Comparison of ENCODE assay signal across 18 cellular contexts in genomic region chr16:92431-93339, GRCh38. TPM values are rescaled to one million over a fixed set of nuclear protein-coding genes. Genes with fewer than 3 reads are reported as not detected.
DNase-seq lines count a peak whose midpoint lies in the region; TF ChIP-seq lines count a peak whose summit lies in the region.
"Had no signal": no experiment of that assay in that cellular context is flagged by ENCODE, and none has a peak within 500 bp of the region (broad histone marks: within the 10 kb centered on the region; RNA-seq: fewer than 3 reads in every experiment).

No MANE protein-coding gene starts in this region.

- H3K79me2 ChIP-seq in mammary epithelial cell (ENCODE audit: insufficient read depth, low read length), result no peaks in the 10 kb centered on the region

- H3K27me3 Mint-ChIP-seq in MCF 10A (ENCODE audit: insufficient read depth, unreplicated experiment), result no peaks in the 10 kb centered on the region
- H3K27me3 Mint-ChIP-seq: activated CD4-positive, alpha-beta memory T cell treated with anti-CD3 and anti-CD28 coated beads, Interleukin-2, amount 10 ng/mL, durations not matched to agents 7 days and 5 days; activated naive CD8-positive, alpha-beta T cell treated with anti-CD3 and anti-CD28 coated beads, Interleukin-2, amount 50 U/mL, for 24 hours; CD4-positive, alpha-beta T cell; naive thymus-derived CD8-positive, alpha-beta T cell had no signal

- H2AFZ ChIP-seq in mammary epithelial cell (ENCODE audit: low read depth, low read length), result no peak overlapping the region

- H3K9me3 Mint-ChIP-seq in MCF 10A (ENCODE audit: unreplicated experiment), result no peaks in the 10 kb centered on the region
- H3K9me3 Mint-ChIP-seq: activated CD4-positive, alpha-beta memory T cell treated with anti-CD3 and anti-CD28 coated beads, Interleukin-2, amount 10 ng/mL, durations not matched to agents 7 days and 5 days; activated naive CD8-positive, alpha-beta T cell treated with anti-CD3 and anti-CD28 coated beads, Interleukin-2, amount 50 U/mL, for 24 hours; CD4-positive, alpha-beta T cell; naive thymus-derived CD8-positive, alpha-beta T cell had no signal

- peaks cover 39% of the 10 kb centered on the region for H3K36me3 Mint-ChIP-seq in MCF 10A (ENCODE audit: insufficient read depth, unreplicated experiment)

- POLR2A ChIA-PET in MCF 10A (lab: Yijun Ruan, JAX), result interaction anchor here (0.6 to 1.0 kb wide), 3 partner anchors 24 to 40 kb away, joined by 3 read pairs; no protein-coding TSS in a partner anchor

- no peaks in the 10 kb centered on the region for H3K9me3 ChIP-seq in mammary epithelial cell (replicated peaks; ENCODE audit: insufficient read depth, low read length)
- H3K9me3 ChIP-seq in tibial artery, result no peaks in the 10 kb centered on the region
- H3K9me3 ChIP-seq: lower lobe of right lung, upper lobe of right lung had no signal

- no peak overlapping the region for H3K4me2 ChIP-seq in mammary epithelial cell (ENCODE audit: insufficient read depth, low read depth, low read length)

- peaks cover 10% of the 10 kb centered on the region for H3K4me1 Mint-ChIP-seq in MCF 10A (ENCODE audit: insufficient read depth, unreplicated experiment)

- H3K4me1 ChIP-seq in mammary epithelial cell (ENCODE audit: insufficient read depth, low read length) (no peaks in the 10 kb centered on the region), tibial artery (peaks cover 0 to 29% (median 21%) of the 10 kb centered on the region in 4 donors)

- H3K4me3 ChIP-seq in mammary epithelial cell (replicated peaks in 1 of 3; ENCODE audit: insufficient read depth in 1 of 3, low read depth in 2 of 3, low read length in 3 of 3) (no peak overlapping the region), tibial artery (no peak overlapping the region)
- H3K4me3 ChIP-seq: lower lobe of right lung, upper lobe of right lung had no signal

- intact Hi-C loops in MCF 10A (cut with micrococcal nuclease), result no loop called here
- intact Hi-C loops in mammary epithelial cell (cut with micrococcal nuclease), result no loop called here
- intact Hi-C loops in tibial artery (cut with DNase I; ENCODE audit: low total_unique reads), result no loop called here

- no TSS peak for BruUV-seq in MCF 10A (replicated peaks; lab: Mats Ljungman, UMichigan)
- BruUV-seq in mammary epithelial cell (replicated peaks; lab: Mats Ljungman, UMichigan), result no TSS peak

- H3K36me3 ChIP-seq in mammary epithelial cell (ENCODE audit: insufficient read depth, low read length) (peaks cover 5% of the 10 kb centered on the region), tibial artery (peaks cover 24 to 77% (median 30%) of the 10 kb centered on the region in 3 donors)

- CTCF ChIA-PET in MCF 10A (lab: Yijun Ruan, JAX) (interaction anchor here (1.1 to 6.5 kb wide), 5 partner anchors 13 to 28 kb away, joined by 5 to 89 read pairs (median 56); partner anchors contain the start of gene RHBDF1), mammary epithelial cell (lab: Charles Lee; ENCODE audit: low non-redundant PET) (no interaction called here)

- in situ Hi-C loops in mammary epithelial cell (cut with MboI; ENCODE audit: low sequenced_read_pairs in 2 of 2), result no loop called here

- dilution Hi-C loops in mammary epithelial cell (cut with HindIII; ENCODE audit: low sequenced_read_pairs), result no loop called here

- H4K20me1 ChIP-seq in mammary epithelial cell (ENCODE audit: insufficient read depth, low read length), result no peaks in the 10 kb centered on the region

- H3K27ac Mint-ChIP-seq in MCF 10A (ENCODE audit: low read depth, unreplicated experiment), result no peak overlapping the region
- H3K27ac Mint-ChIP-seq: activated CD4-positive, alpha-beta memory T cell treated with anti-CD3 and anti-CD28 coated beads, Interleukin-2, amount 10 ng/mL, durations not matched to agents 7 days and 5 days; activated naive CD8-positive, alpha-beta T cell treated with anti-CD3 and anti-CD28 coated beads, Interleukin-2, amount 50 U/mL, for 24 hours; CD4-positive, alpha-beta T cell had no signal

- TF ChIP-seq CTCF in MCF 10A (IDR thresholded peaks at IDR 0.05; ENCODE audit: unreplicated experiment), result no peak
- TF ChIP-seq CTCF in mammary epithelial cell (conservative IDR thresholded peaks at IDR 0.05 in 1 of 2, IDR thresholded peaks at IDR 0.05 in 1 of 2; ENCODE audit: extremely low read depth in 1 of 2, insufficient read depth in 1 of 2, low read depth in 1 of 2, low read length in 2 of 2), result no peak
- no peak for TF ChIP-seq CTCF in tibial artery (IDR thresholded peaks at IDR 0.05)

- 92% methylated on average over 13 of the region's 15 CpGs for WGBS in mammary epithelial cell (ENCODE audit: low coverage, missing lambda C conversion rate)

- H3K4me3 Mint-ChIP-seq in MCF 10A (ENCODE audit: unreplicated experiment), result no peak overlapping the region
- H3K4me3 Mint-ChIP-seq: activated CD4-positive, alpha-beta memory T cell treated with anti-CD3 and anti-CD28 coated beads, Interleukin-2, amount 10 ng/mL, durations not matched to agents 7 days and 5 days; activated naive CD8-positive, alpha-beta T cell treated with anti-CD3 and anti-CD28 coated beads, Interleukin-2, amount 50 U/mL, for 24 hours; CD4-positive, alpha-beta T cell; naive thymus-derived CD8-positive, alpha-beta T cell had no signal

- no peaks in the 10 kb centered on the region for H3K27me3 ChIP-seq in mammary epithelial cell (ENCODE audit: insufficient read depth, low read length)
- no peaks in the 10 kb centered on the region for H3K27me3 ChIP-seq in tibial artery
- H3K27me3 ChIP-seq: upper lobe of right lung had no signal

- peak; percentile 59 for DNase-seq in MCF 10A (ENCODE audit: unreplicated experiment)
- DNase-seq in mammary epithelial cell, result no peak
- DNase-seq in tibial artery, result no peak
- no peak for DNase-seq in activated CD4-positive, CD25-positive, alpha-beta regulatory T cell treated with anti-CD3 and anti-CD28 coated beads, Interleukin-2, amount 50 U/mL, for 72 hours
- no peak for DNase-seq in DMS53 (lab: John Stamatoyannopoulos, UW)
- DNase-seq: ACHN; activated CD4-positive, alpha-beta memory T cell treated with anti-CD3 and anti-CD28 coated beads, Interleukin-2, amount 10 ng/mL, durations not matched to agents 7 days and 5 days; activated naive CD8-positive, alpha-beta T cell treated with anti-CD3 and anti-CD28 coated beads, Interleukin-2, amount 50 U/mL, for 24 hours; activated T-cell treated with anti-CD3 and anti-CD28 coated beads, Interleukin-2, amount 50 U/mL, for 48 hours; CD4-positive, alpha-beta T cell; central memory CD4-positive, alpha-beta T cell; foreskin fibroblast; lower lobe of right lung; naive thymus-derived CD8-positive, alpha-beta T cell; NCI-H524 treated with DMSO at 0.1 percent for 48 hours; small intestine; upper lobe of right lung had no signal

- H3K27ac ChIP-seq in mammary epithelial cell (ENCODE audit: insufficient read depth, low read depth, low read length), result no peak overlapping the region
- peak overlapping the region; percentile 47 for H3K27ac ChIP-seq in cingulate gyrus (ENCODE audit: low read depth, low read length)
- H3K27ac ChIP-seq in tibial artery, result peak overlapping the region; percentile 56 to 77

- H3K9ac ChIP-seq in mammary epithelial cell (ENCODE audit: insufficient read depth, low read length), result no peak overlapping the region

RNA-seq across cellular contexts. Expression of gene MPG, which starts 14.7 kb away (rescaled TPM):
- total RNA-seq in MCF 10A (2022) (62.8 and 66.1 TPM in 2 replicates), mammary epithelial cell (10 to 100 TPM; 50.7 to 70.5 TPM)
- polyA plus RNA-seq in mammary epithelial cell, result 50.9 TPM
- 8.3 TPM for polyA minus RNA-seq in mammary epithelial cell

RNA-seq across cellular contexts. Expression of gene RHBDF1, which starts 20.3 kb away (rescaled TPM):
- total RNA-seq in MCF 10A (2022), result 26.3 and 30.0 TPM in 2 replicates
- total RNA-seq in mammary epithelial cell, result 10 to 100 TPM; 20.5 to 42.0 TPM
- polyA plus RNA-seq in mammary epithelial cell, result 25.8 TPM
- 49.8 TPM for polyA minus RNA-seq in mammary epithelial cell
- total RNA-seq: naive thymus-derived CD8-positive, alpha-beta T cell had no signal

RNA-seq across cellular contexts. Expression of gene SNRNP25, which starts 39.1 kb away (rescaled TPM):
- total RNA-seq in MCF 10A (2022) (11.9 and 21.2 TPM in 2 replicates), mammary epithelial cell (10 to 100 TPM in 1 of 2 donors, 1 to 10 TPM in 1; 7.3 to 27.0 TPM)
- polyA plus RNA-seq in mammary epithelial cell, result 54.3 TPM
- 46.0 TPM for polyA minus RNA-seq in mammary epithelial cell

RNA-seq across cellular contexts. Expression of gene POLR3K, which starts 39.3 kb away (rescaled TPM):
- total RNA-seq in MCF 10A (2022) (14.8 and 19.2 TPM in 2 replicates), mammary epithelial cell (10 to 100 TPM in 1 of 2 donors, 1 to 10 TPM in 1; 2.5 to 16.0 TPM)
- 37.7 TPM for polyA plus RNA-seq in mammary epithelial cell
- 9.3 TPM for polyA minus RNA-seq in mammary epithelial cell

RNA-seq across cellular contexts. Expression of gene NPRL3, which starts 45.8 kb away (rescaled TPM):
- 34.9 and 45.2 TPM in 2 replicates for total RNA-seq in MCF 10A (2022)
- total RNA-seq in mammary epithelial cell, result 10 to 100 TPM; 13.3 to 44.5 TPM
- 15.7 TPM for polyA plus RNA-seq in mammary epithelial cell
- 56.5 TPM for polyA minus RNA-seq in mammary epithelial cell
